Comparison of ENCODE assay signal across 1 cellular context in genomic region chr6:32186496-32186840, GRCh38.
TF ChIP-seq lines count a peak whose summit lies in the region.

No MANE protein-coding gene starts in this region.

TF ChIP-seq in endothelial cell of umbilical vein, 7 proteins besides CTCF, POLR2A, EP300 and RAD21:
- no peak for TF ChIP-seq EZH2 (IDR thresholded peaks at IDR 0.05; ENCODE audit: borderline replicate concordance, low read depth, low read length, severe bottlenecking)
- TF ChIP-seq POLR2AphosphoS5 (IDR thresholded peaks at IDR 0.05; ENCODE audit: insufficient read depth, low read depth, low read length), result no peak
- no peak for TF ChIP-seq GATA2 (IDR thresholded peaks at IDR 0.05; ENCODE audit: insufficient read depth, insufficient read length, low read depth, low read length)
- no peak for TF ChIP-seq JUN (IDR thresholded peaks at IDR 0.05; ENCODE audit: borderline replicate concordance, insufficient read depth, insufficient read length, low read depth)
- no peak for TF ChIP-seq FOS (IDR thresholded peaks at IDR 0.05; ENCODE audit: borderline replicate concordance, insufficient read depth, low read length)
- TF ChIP-seq MYC (IDR thresholded peaks at IDR 0.05; ENCODE audit: low read depth, low read length), result no peak
- no peak for TF ChIP-seq MAX (IDR thresholded peaks at IDR 0.05; ENCODE audit: insufficient read depth, insufficient read length)
